ENCODE assay signal across 1 cellular context in genomic region chr19:10687518-10688288, GRCh38.
TF ChIP-seq lines count a peak whose summit lies in the region.

No MANE protein-coding gene starts in this region.

TF ChIP-seq in WTC11, 78 proteins besides CTCF, POLR2A, EP300 and RAD21:
- no peak for TF ChIP-seq JUN (CRISPR knock-in tag; IDR thresholded peaks at IDR 0.05)
- TF ChIP-seq ZNF219 (CRISPR knock-in tag; IDR thresholded peaks at IDR 0.05; ENCODE audit: borderline replicate concordance), result no peak
- TF ChIP-seq SP1 (CRISPR knock-in tag; conservative IDR thresholded peaks at IDR 0.05), result no peak
- TF ChIP-seq ATF6 (CRISPR knock-in tag; IDR thresholded peaks at IDR 0.05), result no peak
- TF ChIP-seq AFF4 (CRISPR knock-in tag; IDR thresholded peaks at IDR 0.05; ENCODE audit: borderline replicate concordance), result no peak
- TF ChIP-seq, protein P1, sequence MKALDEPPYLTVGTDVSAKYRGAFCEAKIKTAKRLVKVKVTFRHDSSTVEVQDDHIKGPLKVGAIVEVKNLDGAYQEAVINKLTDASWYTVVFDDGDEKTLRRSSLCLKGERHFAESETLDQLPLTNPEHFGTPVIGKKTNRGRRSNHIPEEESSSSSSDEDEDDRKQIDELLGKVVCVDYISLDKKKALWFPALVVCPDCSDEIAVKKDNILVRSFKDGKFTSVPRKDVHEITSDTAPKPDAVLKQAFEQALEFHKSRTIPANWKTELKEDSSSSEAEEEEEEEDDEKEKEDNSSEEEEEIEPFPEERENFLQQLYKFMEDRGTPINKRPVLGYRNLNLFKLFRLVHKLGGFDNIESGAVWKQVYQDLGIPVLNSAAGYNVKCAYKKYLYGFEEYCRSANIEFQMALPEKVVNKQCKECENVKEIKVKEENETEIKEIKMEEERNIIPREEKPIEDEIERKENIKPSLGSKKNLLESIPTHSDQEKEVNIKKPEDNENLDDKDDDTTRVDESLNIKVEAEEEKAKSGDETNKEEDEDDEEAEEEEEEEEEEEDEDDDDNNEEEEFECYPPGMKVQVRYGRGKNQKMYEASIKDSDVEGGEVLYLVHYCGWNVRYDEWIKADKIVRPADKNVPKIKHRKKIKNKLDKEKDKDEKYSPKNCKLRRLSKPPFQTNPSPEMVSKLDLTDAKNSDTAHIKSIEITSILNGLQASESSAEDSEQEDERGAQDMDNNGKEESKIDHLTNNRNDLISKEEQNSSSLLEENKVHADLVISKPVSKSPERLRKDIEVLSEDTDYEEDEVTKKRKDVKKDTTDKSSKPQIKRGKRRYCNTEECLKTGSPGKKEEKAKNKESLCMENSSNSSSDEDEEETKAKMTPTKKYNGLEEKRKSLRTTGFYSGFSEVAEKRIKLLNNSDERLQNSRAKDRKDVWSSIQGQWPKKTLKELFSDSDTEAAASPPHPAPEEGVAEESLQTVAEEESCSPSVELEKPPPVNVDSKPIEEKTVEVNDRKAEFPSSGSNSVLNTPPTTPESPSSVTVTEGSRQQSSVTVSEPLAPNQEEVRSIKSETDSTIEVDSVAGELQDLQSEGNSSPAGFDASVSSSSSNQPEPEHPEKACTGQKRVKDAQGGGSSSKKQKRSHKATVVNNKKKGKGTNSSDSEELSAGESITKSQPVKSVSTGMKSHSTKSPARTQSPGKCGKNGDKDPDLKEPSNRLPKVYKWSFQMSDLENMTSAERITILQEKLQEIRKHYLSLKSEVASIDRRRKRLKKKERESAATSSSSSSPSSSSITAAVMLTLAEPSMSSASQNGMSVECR (CRISPR knock-in tag; IDR thresholded peaks at IDR 0.05; ENCODE audit: borderline replicate concordance), result no peak
- no peak for TF ChIP-seq ZNF232 (CRISPR knock-in tag; IDR thresholded peaks at IDR 0.05)
- no peak for TF ChIP-seq NR2C2 (CRISPR knock-in tag; IDR thresholded peaks at IDR 0.05)
- no peak for TF ChIP-seq FOXP4 (CRISPR knock-in tag; IDR thresholded peaks at IDR 0.05)
- TF ChIP-seq ZNF281 (CRISPR knock-in tag; IDR thresholded peaks at IDR 0.05), result no peak
- TF ChIP-seq, protein P2, sequence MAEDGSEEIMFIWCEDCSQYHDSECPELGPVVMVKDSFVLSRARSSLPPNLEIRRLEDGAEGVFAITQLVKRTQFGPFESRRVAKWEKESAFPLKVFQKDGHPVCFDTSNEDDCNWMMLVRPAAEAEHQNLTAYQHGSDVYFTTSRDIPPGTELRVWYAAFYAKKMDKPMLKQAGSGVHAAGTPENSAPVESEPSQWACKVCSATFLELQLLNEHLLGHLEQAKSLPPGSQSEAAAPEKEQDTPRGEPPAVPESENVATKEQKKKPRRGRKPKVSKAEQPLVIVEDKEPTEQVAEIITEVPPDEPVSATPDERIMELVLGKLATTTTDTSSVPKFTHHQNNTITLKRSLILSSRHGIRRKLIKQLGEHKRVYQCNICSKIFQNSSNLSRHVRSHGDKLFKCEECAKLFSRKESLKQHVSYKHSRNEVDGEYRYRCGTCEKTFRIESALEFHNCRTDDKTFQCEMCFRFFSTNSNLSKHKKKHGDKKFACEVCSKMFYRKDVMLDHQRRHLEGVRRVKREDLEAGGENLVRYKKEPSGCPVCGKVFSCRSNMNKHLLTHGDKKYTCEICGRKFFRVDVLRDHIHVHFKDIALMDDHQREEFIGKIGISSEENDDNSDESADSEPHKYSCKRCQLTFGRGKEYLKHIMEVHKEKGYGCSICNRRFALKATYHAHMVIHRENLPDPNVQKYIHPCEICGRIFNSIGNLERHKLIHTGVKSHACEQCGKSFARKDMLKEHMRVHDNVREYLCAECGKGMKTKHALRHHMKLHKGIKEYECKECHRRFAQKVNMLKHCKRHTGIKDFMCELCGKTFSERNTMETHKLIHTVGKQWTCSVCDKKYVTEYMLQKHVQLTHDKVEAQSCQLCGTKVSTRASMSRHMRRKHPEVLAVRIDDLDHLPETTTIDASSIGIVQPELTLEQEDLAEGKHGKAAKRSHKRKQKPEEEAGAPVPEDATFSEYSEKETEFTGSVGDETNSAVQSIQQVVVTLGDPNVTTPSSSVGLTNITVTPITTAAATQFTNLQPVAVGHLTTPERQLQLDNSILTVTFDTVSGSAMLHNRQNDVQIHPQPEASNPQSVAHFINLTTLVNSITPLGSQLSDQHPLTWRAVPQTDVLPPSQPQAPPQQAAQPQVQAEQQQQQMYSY (CRISPR knock-in tag; IDR thresholded peaks at IDR 0.05), result no peak
- TF ChIP-seq FOXP1 (CRISPR knock-in tag; IDR thresholded peaks at IDR 0.05; ENCODE audit: borderline replicate concordance), result no peak
- TF ChIP-seq ZNF396 (CRISPR knock-in tag; IDR thresholded peaks at IDR 0.05; ENCODE audit: borderline replicate concordance), result no peak
- TF ChIP-seq, protein P3, sequence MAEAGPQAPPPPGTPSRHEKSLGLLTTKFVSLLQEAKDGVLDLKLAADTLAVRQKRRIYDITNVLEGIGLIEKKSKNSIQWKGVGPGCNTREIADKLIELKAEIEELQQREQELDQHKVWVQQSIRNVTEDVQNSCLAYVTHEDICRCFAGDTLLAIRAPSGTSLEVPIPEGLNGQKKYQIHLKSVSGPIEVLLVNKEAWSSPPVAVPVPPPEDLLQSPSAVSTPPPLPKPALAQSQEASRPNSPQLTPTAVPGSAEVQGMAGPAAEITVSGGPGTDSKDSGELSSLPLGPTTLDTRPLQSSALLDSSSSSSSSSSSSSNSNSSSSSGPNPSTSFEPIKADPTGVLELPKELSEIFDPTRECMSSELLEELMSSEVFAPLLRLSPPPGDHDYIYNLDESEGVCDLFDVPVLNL (CRISPR knock-in tag; IDR thresholded peaks at IDR 0.05; ENCODE audit: borderline replicate concordance, low read depth), result no peak
